In the genomic region with DNA sequence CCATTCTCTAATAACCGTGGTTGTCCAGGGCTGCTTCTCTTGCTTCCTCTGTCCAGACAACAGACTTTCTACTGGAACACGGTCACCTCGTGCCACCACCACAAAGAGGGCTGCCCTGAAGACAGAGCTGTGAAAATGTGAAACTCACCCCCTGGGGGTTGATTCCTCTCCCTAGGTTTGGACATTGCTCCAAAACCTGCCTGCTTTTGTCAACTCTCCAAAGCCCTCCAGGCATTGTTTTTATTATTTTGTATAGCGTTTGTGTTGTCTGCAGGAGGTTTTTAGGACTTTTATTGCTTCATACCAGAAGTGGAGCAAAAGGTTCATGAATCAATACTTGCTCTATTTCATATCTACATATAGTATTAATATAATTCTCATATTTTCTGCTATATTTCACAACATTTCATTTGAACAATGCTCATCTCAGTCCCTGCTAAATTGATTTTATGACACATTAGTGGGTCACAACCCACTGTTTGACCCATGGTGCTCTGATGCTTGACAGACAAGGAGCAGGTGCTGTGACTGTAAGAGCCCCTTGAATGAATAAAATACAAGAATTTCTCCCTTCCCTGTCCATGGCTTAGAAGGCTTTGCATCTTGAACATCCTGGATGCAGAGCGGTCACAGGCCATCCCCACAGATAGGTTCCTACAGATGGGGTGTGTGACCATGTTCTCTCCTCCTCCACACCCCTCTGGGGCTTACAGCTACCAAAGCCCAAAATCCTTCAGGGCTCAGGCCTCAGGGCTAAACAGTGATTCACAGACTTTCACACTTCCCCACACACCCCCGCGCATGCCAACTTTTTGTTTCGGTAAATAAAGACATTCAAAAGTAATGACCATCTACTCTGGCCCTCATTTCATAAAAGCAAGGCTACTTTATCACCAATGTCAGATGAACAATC, we compare ENCODE assay signal across 1 cellular context.
TF ChIP-seq lines count a peak whose summit lies in the region.

No MANE protein-coding gene starts in this region.

TF ChIP-seq in GM23338, 12 proteins besides CTCF, POLR2A, EP300 and RAD21:
- TF ChIP-seq, protein P1, sequence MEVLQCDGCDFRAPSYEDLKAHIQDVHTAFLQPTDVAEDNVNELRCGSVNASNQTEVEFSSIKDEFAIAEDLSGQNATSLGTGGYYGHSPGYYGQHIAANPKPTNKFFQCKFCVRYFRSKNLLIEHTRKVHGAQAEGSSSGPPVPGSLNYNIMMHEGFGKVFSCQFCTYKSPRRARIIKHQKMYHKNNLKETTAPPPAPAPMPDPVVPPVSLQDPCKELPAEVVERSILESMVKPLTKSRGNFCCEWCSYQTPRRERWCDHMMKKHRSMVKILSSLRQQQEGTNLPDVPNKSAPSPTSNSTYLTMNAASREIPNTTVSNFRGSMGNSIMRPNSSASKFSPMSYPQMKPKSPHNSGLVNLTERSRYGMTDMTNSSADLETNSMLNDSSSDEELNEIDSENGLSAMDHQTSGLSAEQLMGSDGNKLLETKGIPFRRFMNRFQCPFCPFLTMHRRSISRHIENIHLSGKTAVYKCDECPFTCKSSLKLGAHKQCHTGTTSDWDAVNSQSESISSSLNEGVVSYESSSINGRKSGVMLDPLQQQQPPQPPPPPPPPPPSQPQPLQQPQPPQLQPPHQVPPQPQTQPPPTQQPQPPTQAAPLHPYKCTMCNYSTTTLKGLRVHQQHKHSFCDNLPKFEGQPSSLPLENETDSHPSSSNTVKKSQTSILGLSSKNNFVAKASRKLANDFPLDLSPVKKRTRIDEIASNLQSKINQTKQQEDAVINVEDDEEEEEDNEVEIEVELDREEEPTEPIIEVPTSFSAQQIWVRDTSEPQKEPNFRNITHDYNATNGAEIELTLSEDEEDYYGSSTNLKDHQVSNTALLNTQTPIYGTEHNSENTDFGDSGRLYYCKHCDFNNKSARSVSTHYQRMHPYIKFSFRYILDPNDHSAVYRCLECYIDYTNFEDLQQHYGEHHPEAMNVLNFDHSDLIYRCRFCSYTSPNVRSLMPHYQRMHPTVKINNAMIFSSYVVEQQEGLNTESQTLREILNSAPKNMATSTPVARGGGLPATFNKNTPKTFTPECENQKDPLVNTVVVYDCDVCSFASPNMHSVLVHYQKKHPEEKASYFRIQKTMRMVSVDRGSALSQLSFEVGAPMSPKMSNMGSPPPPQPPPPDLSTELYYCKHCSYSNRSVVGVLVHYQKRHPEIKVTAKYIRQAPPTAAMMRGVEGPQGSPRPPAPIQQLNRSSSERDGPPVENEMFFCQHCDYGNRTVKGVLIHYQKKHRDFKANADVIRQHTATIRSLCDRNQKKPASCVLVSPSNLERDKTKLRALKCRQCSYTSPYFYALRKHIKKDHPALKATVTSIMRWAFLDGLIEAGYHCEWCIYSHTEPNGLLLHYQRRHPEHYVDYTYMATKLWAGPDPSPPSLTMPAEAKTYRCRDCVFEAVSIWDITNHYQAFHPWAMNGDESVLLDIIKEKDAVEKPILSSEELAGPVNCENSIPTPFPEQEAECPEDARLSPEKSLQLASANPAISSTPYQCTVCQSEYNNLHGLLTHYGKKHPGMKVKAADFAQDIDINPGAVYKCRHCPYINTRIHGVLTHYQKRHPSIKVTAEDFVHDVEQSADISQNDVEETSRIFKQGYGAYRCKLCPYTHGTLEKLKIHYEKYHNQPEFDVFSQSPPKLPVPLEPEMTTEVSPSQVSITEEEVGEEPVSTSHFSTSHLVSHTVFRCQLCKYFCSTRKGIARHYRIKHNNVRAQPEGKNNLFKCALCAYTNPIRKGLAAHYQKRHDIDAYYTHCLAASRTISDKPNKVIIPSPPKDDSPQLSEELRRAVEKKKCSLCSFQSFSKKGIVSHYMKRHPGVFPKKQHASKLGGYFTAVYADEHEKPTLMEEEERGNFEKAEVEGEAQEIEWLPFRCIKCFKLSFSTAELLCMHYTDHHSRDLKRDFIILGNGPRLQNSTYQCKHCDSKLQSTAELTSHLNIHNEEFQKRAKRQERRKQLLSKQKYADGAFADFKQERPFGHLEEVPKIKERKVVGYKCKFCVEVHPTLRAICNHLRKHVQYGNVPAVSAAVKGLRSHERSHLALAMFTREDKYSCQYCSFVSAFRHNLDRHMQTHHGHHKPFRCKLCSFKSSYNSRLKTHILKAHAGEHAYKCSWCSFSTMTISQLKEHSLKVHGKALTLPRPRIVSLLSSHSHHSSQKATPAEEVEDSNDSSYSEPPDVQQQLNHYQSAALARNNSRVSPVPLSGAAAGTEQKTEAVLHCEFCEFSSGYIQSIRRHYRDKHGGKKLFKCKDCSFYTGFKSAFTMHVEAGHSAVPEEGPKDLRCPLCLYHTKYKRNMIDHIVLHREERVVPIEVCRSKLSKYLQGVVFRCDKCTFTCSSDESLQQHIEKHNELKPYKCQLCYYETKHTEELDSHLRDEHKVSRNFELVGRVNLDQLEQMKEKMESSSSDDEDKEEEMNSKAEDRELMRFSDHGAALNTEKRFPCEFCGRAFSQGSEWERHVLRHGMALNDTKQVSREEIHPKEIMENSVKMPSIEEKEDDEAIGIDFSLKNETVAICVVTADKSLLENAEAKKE (CRISPR knock-in tag; IDR thresholded peaks at IDR 0.05) = no peak
- TF ChIP-seq POLR2AphosphoS5 (IDR thresholded peaks at IDR 0.05; ENCODE audit: low read depth) (no peak), CREB1 (CRISPR knock-in tag; IDR thresholded peaks at IDR 0.05; ENCODE audit: low read depth) (no peak), EZH2 (IDR thresholded peaks at IDR 0.05; ENCODE audit: low read depth, unreplicated experiment) (no peak), NANOG (IDR thresholded peaks at IDR 0.05; ENCODE audit: borderline replicate concordance) (no peak), JUNB (IDR thresholded peaks at IDR 0.05; ENCODE audit: unreplicated experiment) (no peak), ZNF331 (CRISPR knock-in tag; IDR thresholded peaks at IDR 0.05; ENCODE audit: low read depth) (no peak), ZNF114 (CRISPR knock-in tag; IDR thresholded peaks at IDR 0.05) (no peak), EZH2phosphoT487 (IDR thresholded peaks at IDR 0.05; ENCODE audit: unreplicated experiment) (no peak), STAT1 (IDR thresholded peaks at IDR 0.05; ENCODE audit: unreplicated experiment) (no peak)
- TF ChIP-seq, protein P2, sequence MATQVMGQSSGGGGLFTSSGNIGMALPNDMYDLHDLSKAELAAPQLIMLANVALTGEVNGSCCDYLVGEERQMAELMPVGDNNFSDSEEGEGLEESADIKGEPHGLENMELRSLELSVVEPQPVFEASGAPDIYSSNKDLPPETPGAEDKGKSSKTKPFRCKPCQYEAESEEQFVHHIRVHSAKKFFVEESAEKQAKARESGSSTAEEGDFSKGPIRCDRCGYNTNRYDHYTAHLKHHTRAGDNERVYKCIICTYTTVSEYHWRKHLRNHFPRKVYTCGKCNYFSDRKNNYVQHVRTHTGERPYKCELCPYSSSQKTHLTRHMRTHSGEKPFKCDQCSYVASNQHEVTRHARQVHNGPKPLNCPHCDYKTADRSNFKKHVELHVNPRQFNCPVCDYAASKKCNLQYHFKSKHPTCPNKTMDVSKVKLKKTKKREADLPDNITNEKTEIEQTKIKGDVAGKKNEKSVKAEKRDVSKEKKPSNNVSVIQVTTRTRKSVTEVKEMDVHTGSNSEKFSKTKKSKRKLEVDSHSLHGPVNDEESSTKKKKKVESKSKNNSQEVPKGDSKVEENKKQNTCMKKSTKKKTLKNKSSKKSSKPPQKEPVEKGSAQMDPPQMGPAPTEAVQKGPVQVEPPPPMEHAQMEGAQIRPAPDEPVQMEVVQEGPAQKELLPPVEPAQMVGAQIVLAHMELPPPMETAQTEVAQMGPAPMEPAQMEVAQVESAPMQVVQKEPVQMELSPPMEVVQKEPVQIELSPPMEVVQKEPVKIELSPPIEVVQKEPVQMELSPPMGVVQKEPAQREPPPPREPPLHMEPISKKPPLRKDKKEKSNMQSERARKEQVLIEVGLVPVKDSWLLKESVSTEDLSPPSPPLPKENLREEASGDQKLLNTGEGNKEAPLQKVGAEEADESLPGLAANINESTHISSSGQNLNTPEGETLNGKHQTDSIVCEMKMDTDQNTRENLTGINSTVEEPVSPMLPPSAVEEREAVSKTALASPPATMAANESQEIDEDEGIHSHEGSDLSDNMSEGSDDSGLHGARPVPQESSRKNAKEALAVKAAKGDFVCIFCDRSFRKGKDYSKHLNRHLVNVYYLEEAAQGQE (IDR thresholded peaks at IDR 0.05; ENCODE audit: unreplicated experiment) = no peak
- TF ChIP-seq, protein P3, sequence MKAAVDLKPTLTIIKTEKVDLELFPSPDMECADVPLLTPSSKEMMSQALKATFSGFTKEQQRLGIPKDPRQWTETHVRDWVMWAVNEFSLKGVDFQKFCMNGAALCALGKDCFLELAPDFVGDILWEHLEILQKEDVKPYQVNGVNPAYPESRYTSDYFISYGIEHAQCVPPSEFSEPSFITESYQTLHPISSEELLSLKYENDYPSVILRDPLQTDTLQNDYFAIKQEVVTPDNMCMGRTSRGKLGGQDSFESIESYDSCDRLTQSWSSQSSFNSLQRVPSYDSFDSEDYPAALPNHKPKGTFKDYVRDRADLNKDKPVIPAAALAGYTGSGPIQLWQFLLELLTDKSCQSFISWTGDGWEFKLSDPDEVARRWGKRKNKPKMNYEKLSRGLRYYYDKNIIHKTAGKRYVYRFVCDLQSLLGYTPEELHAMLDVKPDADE (IDR thresholded peaks at IDR 0.05) = no peak
